2 cellular contexts compared by ENCODE assay signal in the genomic region with DNA sequence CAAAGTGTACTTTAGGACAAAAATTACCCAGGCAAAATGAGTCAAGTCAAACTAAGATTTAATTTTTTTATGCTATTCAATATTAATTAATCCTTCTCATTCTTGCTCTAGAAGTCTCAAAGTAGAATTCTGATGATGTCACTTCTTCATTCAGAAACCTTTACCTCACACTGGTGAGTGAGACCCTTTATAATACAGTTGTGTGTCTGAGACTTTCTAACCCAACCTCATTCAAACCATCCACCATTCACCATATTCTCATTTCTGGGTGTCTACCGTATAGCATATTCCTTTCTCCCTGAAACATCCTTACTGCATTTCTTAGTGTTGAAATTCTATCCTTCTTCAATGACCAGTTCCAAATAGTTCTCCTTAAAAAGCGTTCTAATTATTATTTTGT.
TF ChIP-seq lines count a peak whose summit lies in the region.

No MANE protein-coding gene starts in this region.

TF ChIP-seq in HepG2, 621 proteins besides CTCF, POLR2A, EP300 and RAD21:
- peak; percentile 39; the same call in 1 of the 2 replicates for TF ChIP-seq CREB1 (IDR thresholded peaks at IDR 0.05)
- no peak for TF ChIP-seq CREB1 (CRISPR knock-in tag; IDR thresholded peaks at IDR 0.05)
- TF ChIP-seq ZNF614 (CRISPR knock-in tag; IDR thresholded peaks at IDR 0.05; ENCODE audit: borderline replicate concordance), result no peak
- peak; percentile 52; the same call in 1 of the 2 replicates for TF ChIP-seq ATF7 (IDR thresholded peaks at IDR 0.05)
- no peak for TF ChIP-seq ATF7 (CRISPR knock-in tag; IDR thresholded peaks at IDR 0.05)
- no peak for TF ChIP-seq ISX (CRISPR knock-in tag; conservative IDR thresholded peaks at IDR 0.05)
- TF ChIP-seq NAIF1 (CRISPR knock-in tag; IDR thresholded peaks at IDR 0.05; ENCODE audit: borderline replicate concordance), result no peak

TF ChIP-seq in HEK293, 187 proteins besides CTCF, POLR2A, EP300 and RAD21:
- no peak for TF ChIP-seq ZNF311 (tag by site-specific recombination; IDR thresholded peaks at IDR 0.05; ENCODE audit: borderline replicate concordance)
- TF ChIP-seq, protein P1, sequence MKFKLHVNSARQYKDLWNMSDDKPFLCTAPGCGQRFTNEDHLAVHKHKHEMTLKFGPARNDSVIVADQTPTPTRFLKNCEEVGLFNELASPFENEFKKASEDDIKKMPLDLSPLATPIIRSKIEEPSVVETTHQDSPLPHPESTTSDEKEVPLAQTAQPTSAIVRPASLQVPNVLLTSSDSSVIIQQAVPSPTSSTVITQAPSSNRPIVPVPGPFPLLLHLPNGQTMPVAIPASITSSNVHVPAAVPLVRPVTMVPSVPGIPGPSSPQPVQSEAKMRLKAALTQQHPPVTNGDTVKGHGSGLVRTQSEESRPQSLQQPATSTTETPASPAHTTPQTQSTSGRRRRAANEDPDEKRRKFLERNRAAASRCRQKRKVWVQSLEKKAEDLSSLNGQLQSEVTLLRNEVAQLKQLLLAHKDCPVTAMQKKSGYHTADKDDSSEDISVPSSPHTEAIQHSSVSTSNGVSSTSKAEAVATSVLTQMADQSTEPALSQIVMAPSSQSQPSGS (tag by site-specific recombination; IDR thresholded peaks at IDR 0.05; ENCODE audit: low read depth), result peak; percentile 58; the same call in 1 of the 2 replicates
- TF ChIP-seq HOXC10 (CRISPR knock-in tag; IDR thresholded peaks at IDR 0.05), result no peak
- TF ChIP-seq KLF10 (tag by site-specific recombination; IDR thresholded peaks at IDR 0.05), result no peak
- no peak for TF ChIP-seq ZNF596 (tag by site-specific recombination; IDR thresholded peaks at IDR 0.05)
- no peak for TF ChIP-seq ZNF202 (tag by site-specific recombination; IDR thresholded peaks at IDR 0.05; ENCODE audit: borderline replicate concordance)
- TF ChIP-seq, protein P2, sequence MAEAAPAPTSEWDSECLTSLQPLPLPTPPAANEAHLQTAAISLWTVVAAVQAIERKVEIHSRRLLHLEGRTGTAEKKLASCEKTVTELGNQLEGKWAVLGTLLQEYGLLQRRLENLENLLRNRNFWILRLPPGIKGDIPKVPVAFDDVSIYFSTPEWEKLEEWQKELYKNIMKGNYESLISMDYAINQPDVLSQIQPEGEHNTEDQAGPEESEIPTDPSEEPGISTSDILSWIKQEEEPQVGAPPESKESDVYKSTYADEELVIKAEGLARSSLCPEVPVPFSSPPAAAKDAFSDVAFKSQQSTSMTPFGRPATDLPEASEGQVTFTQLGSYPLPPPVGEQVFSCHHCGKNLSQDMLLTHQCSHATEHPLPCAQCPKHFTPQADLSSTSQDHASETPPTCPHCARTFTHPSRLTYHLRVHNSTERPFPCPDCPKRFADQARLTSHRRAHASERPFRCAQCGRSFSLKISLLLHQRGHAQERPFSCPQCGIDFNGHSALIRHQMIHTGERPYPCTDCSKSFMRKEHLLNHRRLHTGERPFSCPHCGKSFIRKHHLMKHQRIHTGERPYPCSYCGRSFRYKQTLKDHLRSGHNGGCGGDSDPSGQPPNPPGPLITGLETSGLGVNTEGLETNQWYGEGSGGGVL (tag by site-specific recombination; IDR thresholded peaks at IDR 0.05), result no peak
